8 cellular contexts compared by ENCODE assay signal in the genomic region with DNA sequence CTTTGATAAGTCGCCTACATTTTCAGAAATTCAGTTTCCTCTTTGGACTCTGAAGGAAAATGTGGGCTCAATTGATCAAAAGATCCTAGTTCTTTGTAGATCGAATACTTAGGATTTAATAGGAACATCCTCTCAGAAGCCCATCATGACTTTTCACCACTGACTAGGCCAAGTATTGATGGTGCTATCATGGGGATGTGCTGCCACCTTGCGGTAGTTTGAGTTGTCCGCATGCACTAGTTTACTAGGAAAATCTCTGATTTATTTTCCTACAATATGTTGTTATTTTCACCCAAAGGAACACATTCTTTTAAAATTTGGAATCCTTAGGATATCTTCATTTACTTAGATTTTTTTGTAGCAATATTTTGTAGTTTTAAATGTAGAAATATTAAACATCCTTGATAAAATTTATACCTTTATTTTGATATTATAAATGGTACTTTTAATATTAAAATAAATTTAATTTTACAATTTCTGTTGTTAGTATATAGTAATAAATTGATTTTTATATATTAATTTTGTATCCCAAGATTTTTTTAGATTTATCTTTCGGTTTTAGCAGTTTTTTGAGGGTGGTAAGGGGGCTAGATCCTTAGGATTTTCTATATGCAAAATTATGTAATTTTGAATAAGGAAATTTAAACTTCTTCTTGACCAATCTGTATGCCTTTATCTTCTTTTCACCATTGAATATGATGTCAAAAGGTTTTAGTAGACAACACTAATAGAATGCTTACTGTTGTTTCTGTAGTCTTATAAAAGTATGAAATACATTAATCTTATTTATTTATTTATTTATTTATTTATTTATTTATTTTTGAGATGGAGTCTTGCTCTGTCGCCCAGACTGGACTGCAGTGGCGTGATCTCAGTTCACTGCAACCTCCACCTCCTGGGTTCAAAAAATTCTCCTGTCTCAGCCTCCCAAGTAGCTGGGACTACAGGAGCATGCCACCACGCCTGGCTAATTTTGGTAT. TPM values are rescaled to one million over a fixed set of nuclear protein-coding genes. Genes with fewer than 3 reads are reported as not detected.
DNase-seq lines count a peak whose midpoint lies in the region; ATAC-seq and TF ChIP-seq lines count a peak whose summit lies in the region.

No MANE protein-coding gene starts in this region.

- H3K4me1 Mint-ChIP-seq in CD14-positive monocyte = peaks cover 1% of the 10 kb centered on the region
- peaks cover 6% of the 10 kb centered on the region for H3K4me1 Mint-ChIP-seq in activated naive CD8-positive, alpha-beta T cell treated with anti-CD3 and anti-CD28 coated beads, Interleukin-2, amount 50 U/mL, for 24 hours

- peak; percentile 84 for TF ChIP-seq CTCF in CD14-positive monocyte (IDR thresholded peaks at IDR 0.05)

- no peak overlapping the region for H3K4me3 Mint-ChIP-seq in CD14-positive monocyte
- no peak overlapping the region for H3K4me3 Mint-ChIP-seq in activated naive CD8-positive, alpha-beta T cell treated with anti-CD3 and anti-CD28 coated beads, Interleukin-2, amount 50 U/mL, for 24 hours

- peaks cover 0 to 4% (median 0%) of the 10 kb centered on the region in 3 donors for H3K27me3 Mint-ChIP-seq in CD14-positive monocyte (ENCODE audit: low read depth in 3 of 3)
- peaks cover 26% of the 10 kb centered on the region for H3K27me3 Mint-ChIP-seq in activated naive CD8-positive, alpha-beta T cell treated with anti-CD3 and anti-CD28 coated beads, Interleukin-2, amount 50 U/mL, for 24 hours

- peak; percentile 67 for ATAC-seq in GM19455 (IDR thresholded peaks at IDR 0.05; ENCODE audit: unreplicated experiment)
- ATAC-seq in activated naive CD8-positive, alpha-beta T cell treated with anti-CD3 and anti-CD28 coated beads, Interleukin-2, amount 50 U/mL, for 24 hours = no peak
- ATAC-seq in GM21367 (IDR thresholded peaks at IDR 0.05; ENCODE audit: unreplicated experiment) = no peak

- DNase-seq in CD14-positive monocyte (ENCODE audit: low spot score) (peak; percentile 68), MV-4-11 (lab: John Stamatoyannopoulos, UW) (peak; percentile 44), SW480 (ENCODE audit: low spot score) (peak; percentile 62), cardiac septum (ENCODE audit: low spot score) (peak; percentile 78), putamen (ENCODE audit: low spot score) (peak; percentile 75)
- DNase-seq in activated naive CD8-positive, alpha-beta T cell treated with anti-CD3 and anti-CD28 coated beads, Interleukin-2, amount 50 U/mL, for 24 hours = peak; percentile 82

- H3K27ac Mint-ChIP-seq in CD14-positive monocyte = no peak overlapping the region
- no peak overlapping the region for H3K27ac Mint-ChIP-seq in activated naive CD8-positive, alpha-beta T cell treated with anti-CD3 and anti-CD28 coated beads, Interleukin-2, amount 50 U/mL, for 24 hours

- intact Hi-C loops in CD14-positive monocyte (cut with micrococcal nuclease) = loop anchor here (2.0 to 10.0 kb wide), 4 partner anchors 81 to 349 kb away; partner anchors contain the start of gene MUCL1 (in 1 of the 2)
- intact Hi-C loops in cardiac septum (cut with DNase I) = loop anchor here (2.0 to 10.0 kb wide), 2 partner anchors 81 to 329 kb away; no protein-coding TSS in a partner anchor

- no peaks in the 10 kb centered on the region for H3K36me3 Mint-ChIP-seq in CD14-positive monocyte
- no peaks in the 10 kb centered on the region for H3K36me3 Mint-ChIP-seq in activated naive CD8-positive, alpha-beta T cell treated with anti-CD3 and anti-CD28 coated beads, Interleukin-2, amount 50 U/mL, for 24 hours (ENCODE audit: low read depth)

- H3K9me3 Mint-ChIP-seq in CD14-positive monocyte = no peaks in the 10 kb centered on the region
- H3K9me3 Mint-ChIP-seq in activated naive CD8-positive, alpha-beta T cell treated with anti-CD3 and anti-CD28 coated beads, Interleukin-2, amount 50 U/mL, for 24 hours = no peaks in the 10 kb centered on the region

RNA-seq across cellular contexts. Expression of gene OR9K2, which starts 52.9 kb away (rescaled TPM):
- polyA plus RNA-seq in CD14-positive monocyte = not detected
- not detected for total RNA-seq in cardiac septum

RNA-seq across cellular contexts. Expression of gene NEUROD4, which starts 53.6 kb away (rescaled TPM):
- not detected for polyA plus RNA-seq in CD14-positive monocyte
- not detected for total RNA-seq in cardiac septum
